In the genomic region with DNA sequence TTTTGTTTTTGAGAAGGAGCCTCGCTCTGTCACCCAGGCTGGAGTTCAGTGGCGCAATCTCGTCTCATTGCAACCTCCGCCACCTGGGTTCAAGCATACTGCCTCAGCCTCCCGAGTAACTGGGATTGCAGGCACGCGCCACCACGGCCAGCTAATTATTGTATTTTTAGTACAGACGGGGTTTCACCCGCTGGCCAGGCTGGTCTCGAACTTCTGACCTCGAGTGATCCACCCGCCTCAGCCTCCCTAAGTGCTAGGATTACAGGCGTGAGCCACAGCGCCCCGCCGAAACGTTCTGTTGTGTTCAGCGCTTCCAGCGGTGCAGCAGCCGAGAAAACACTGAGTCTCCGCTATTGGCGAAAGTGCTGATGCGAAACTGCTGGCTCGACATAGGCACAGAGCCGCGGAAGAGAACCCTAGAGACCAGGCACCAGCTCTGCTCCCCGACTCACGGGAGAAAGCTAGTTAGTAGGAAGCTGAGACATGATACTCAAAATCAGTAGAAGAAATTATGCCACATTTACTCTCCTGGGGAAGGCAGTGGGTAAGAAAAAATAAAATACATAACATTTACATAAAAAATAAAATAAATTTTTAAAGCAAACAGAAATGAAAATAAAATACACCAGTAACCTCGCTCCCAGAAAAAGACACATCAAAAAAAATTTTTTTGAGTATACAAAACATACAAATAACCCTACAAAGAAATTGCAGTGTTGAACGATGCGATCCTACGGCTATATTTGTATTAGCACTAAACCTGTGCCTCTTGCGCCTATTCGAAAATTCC, we compare ENCODE assay signal across 8 cellular contexts. TPM values are rescaled to one million over a fixed set of nuclear protein-coding genes. Genes with fewer than 3 reads are reported as not detected.
DNase-seq lines count a peak whose midpoint lies in the region; ATAC-seq lines count a peak whose summit lies in the region.

No MANE protein-coding gene starts in this region.

- H3K36me3 ChIP-seq in ectodermal cell (ENCODE audit: control insufficient read depth, insufficient read depth, low read length) (no peaks in the 10 kb centered on the region), mesenchymal stem cell (ENCODE audit: control insufficient read depth in 1 of 2, insufficient read depth in 2 of 2, low read depth in 1 of 2, low read length in 2 of 2) (peaks cover under 1 to 5% of the 10 kb centered on the region in 2 experiments)

- H3K4me3 ChIP-seq in ectodermal cell (ENCODE audit: insufficient read depth, low read depth, low read length) (peak overlapping the region; percentile 46), mesenchymal stem cell (ENCODE audit: insufficient read depth in 1 of 2, low read depth in 1 of 2, low read length in 2 of 2) (peak overlapping the region; percentile 59 to 79)

- peak overlapping the region; percentile 32 for H2BK5ac ChIP-seq in mesenchymal stem cell (ENCODE audit: low read depth, low read length, poor library complexity, severe bottlenecking)

- H3K4me2 ChIP-seq in mesenchymal stem cell (ENCODE audit: low read length, poor library complexity, severe bottlenecking) = peak overlapping the region; percentile 61

- peak in 12 of 14 donors; percentile 12 to 70 (median 48) for DNase-seq in C1 segment of cervical spinal cord (lab: John Stamatoyannopoulos, UW)
- DNase-seq in NCI-H82 (lab: John Stamatoyannopoulos, UW) = peak; percentile 79
- DNase-seq in activated CD4-positive, alpha-beta T cell treated with anti-CD3 and anti-CD28 coated beads, Interleukin-2, amount 50 U/mL, for 48 hours = peak; percentile 91 to 93
- peak; percentile 88 for DNase-seq in mesenchymal stem cell
- DNase-seq in stimulated activated CD8-positive, alpha-beta memory T cell treated with anti-CD3 and anti-CD28 coated beads, Interleukin-12 subunit alpha, Interleukin-12 subunit beta, amount 100 ng/mL, for 24 hours (ENCODE audit: extremely low read depth) = peak; percentile 76

- H2AK5ac ChIP-seq in mesenchymal stem cell (ENCODE audit: low read length, severe bottlenecking) = no peak overlapping the region

- peaks cover 8% of the 10 kb centered on the region for H3K79me1 ChIP-seq in mesenchymal stem cell (replicated peaks; ENCODE audit: low read length, poor library complexity, severe bottlenecking)

- no peaks in the 10 kb centered on the region for H3K9me3 ChIP-seq in ectodermal cell (ENCODE audit: control insufficient read depth, low read length)
- no peaks in the 10 kb centered on the region for H3K9me3 ChIP-seq in mesenchymal stem cell (ENCODE audit: control insufficient read depth, low read length)

- H2BK120ac ChIP-seq in mesenchymal stem cell (ENCODE audit: low read depth, low read length) = no peak overlapping the region

- H3K4ac ChIP-seq in mesenchymal stem cell (ENCODE audit: low read depth in 1 of 2, low read length in 2 of 2) = peak overlapping the region in 1 of 2 experiments; percentile 87

- peak overlapping the region; percentile 88 for H4K8ac ChIP-seq in mesenchymal stem cell (ENCODE audit: low read length)

- H3K27ac ChIP-seq in ectodermal cell (ENCODE audit: insufficient read depth, low read depth, low read length, poor library complexity, severe bottlenecking) (peak overlapping the region; percentile 62), mesenchymal stem cell (ENCODE audit: low read length, poor library complexity, severe bottlenecking) (peak overlapping the region; percentile 91)

- no peak overlapping the region for H3K14ac ChIP-seq in mesenchymal stem cell (ENCODE audit: low read length in 2 of 2)

- H3K9ac ChIP-seq in mesenchymal stem cell (ENCODE audit: low read length) = peak overlapping the region; percentile 92

- no peak overlapping the region for H2BK12ac ChIP-seq in mesenchymal stem cell (ENCODE audit: low read length in 2 of 2)

- peak overlapping the region; percentile 16 to 88 for H3K18ac ChIP-seq in mesenchymal stem cell (ENCODE audit: low read depth in 1 of 2, low read length in 2 of 2)

- 47 to 49% methylated on average over 35 of the region's 35 CpGs for WGBS in ectodermal cell, 2 experiments
- 37% methylated on average over 33 of the region's 35 CpGs for WGBS in mesenchymal stem cell

- peak overlapping the region in 1 of 2 experiments; percentile 72 for H3K23ac ChIP-seq in mesenchymal stem cell (ENCODE audit: low read length in 2 of 2)

- H3K27me3 ChIP-seq in ectodermal cell (ENCODE audit: control insufficient read depth, insufficient read depth, low read length, poor library complexity, severe bottlenecking) = peaks cover 34% of the 10 kb centered on the region
- no peaks in the 10 kb centered on the region for H3K27me3 ChIP-seq in mesenchymal stem cell (ENCODE audit: control insufficient read depth in 1 of 2, insufficient read depth in 1 of 2, low read length in 2 of 2)

- peak overlapping the region; percentile 21 for H2BK15ac ChIP-seq in mesenchymal stem cell (ENCODE audit: low read depth, poor library complexity, severe bottlenecking)

- no peak overlapping the region for H4K91ac ChIP-seq in mesenchymal stem cell (ENCODE audit: low read length)

- H3K4me1 ChIP-seq in ectodermal cell (ENCODE audit: control insufficient read depth, insufficient read depth, low read length) (no peaks in the 10 kb centered on the region), mesenchymal stem cell (ENCODE audit: control insufficient read depth, insufficient read depth, low read depth, low read length) (peaks cover 4% of the 10 kb centered on the region)

- no peak overlapping the region for H2AFZ ChIP-seq in mesenchymal stem cell (ENCODE audit: low read depth, low read length)

- ATAC-seq in GM19372 (IDR thresholded peaks at IDR 0.05; ENCODE audit: low read depth, unreplicated experiment) (peak; percentile 42), HG03565 (IDR thresholded peaks at IDR 0.05; ENCODE audit: unreplicated experiment) (peak; percentile 29)

RNA-seq across cellular contexts. Expression of a gene that starts 31.6 kb away (rescaled TPM):
- not detected for polyA plus RNA-seq in ectodermal cell (2013, experiment 1 of 4)
- polyA plus RNA-seq in ectodermal cell (2013, experiment 2 of 4) = 0.30 TPM
- not detected for polyA plus RNA-seq in ectodermal cell (2013, experiment 3 of 4)
- 0.49 TPM for polyA plus RNA-seq in ectodermal cell (2013, experiment 4 of 4)
- polyA plus RNA-seq in mesenchymal stem cell (2013, experiment 1 of 2) = 1.8 TPM
- 1.8 TPM for polyA plus RNA-seq in mesenchymal stem cell (2013, experiment 2 of 2)

Comparison
In these comparisons a context has a peak if more than half of its experiments do, and no peak if none do; other contexts are left out.
1. Peak in every context shown above with its lines: DNase-seq, ATAC-seq, H3K4me3 ChIP-seq and H3K27ac ChIP-seq.